ENCODE assay signal across 1 cellular context in the genomic region with DNA sequence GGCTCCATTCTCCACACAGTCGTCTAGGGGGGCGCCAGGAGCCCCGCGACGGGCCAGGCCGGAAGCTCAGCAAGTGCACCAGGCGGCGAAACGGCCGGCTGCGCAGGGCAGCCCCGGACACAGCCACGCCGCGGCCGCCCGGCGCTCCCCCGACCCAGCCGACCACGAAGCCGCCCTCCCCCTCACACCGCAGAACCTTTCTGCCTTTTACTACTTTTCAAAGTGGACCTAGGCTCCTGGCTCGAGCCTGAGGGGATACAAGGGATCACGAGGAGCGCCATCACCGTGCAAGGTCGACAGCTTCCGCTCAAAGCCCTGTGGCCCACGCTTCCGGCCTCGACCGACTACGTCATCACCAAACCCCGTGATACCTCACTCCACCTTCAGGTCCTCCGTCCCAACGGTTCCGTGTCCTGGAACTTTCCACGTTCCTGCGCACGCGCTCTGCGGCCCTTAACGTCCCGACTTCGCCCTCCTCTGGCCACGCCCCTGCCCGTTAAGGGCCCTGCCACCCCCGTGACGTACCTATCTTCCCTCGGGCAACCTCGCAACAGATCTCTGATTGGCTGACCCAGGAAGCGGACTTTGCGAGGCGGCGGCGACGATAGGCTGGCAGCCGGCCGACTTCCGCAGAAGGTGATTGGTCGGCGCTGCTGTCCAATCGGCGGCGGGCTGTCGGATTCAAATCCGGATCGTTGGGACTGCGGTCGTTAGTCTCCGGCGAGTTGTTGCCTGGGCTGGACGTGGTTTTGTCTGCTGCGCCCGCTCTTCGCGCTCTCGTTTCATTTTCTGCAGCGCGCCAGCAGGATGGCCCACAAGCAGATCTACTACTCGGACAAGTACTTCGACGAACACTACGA.
TF ChIP-seq lines count a peak whose summit lies in the region.

A gene (plus strand): TSS at position 710 of the 860 bp plus-strand sequence. CDS start 98 bp downstream, at position 808.

TF ChIP-seq in HepG2, 621 proteins besides CTCF, POLR2A, EP300 and RAD21 (continued from another document and continues in another):
- TF ChIP-seq, protein P1, sequence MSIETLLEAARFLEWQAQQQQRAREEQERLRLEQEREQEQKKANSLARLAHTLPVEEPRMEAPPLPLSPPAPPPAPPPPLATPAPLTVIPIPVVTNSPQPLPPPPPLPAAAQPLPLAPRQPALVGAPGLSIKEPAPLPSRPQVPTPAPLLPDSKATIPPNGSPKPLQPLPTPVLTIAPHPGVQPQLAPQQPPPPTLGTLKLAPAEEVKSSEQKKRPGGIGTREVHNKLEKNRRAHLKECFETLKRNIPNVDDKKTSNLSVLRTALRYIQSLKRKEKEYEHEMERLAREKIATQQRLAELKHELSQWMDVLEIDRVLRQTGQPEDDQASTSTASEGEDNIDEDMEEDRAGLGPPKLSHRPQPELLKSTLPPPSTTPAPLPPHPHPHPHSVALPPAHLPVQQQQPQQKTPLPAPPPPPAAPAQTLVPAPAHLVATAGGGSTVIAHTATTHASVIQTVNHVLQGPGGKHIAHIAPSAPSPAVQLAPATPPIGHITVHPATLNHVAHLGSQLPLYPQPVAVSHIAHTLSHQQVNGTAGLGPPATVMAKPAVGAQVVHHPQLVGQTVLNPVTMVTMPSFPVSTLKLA (IDR thresholded peaks at IDR 0.05) = peak; percentile 69
- 0 out of 2 replicates have a peak, but pooled peaks have one; percentile 35 for TF ChIP-seq ZNF605 (CRISPR knock-in tag; IDR thresholded peaks at IDR 0.05)
- TF ChIP-seq ADNP (CRISPR knock-in tag; IDR thresholded peaks at IDR 0.05) = no peak
- no peak for TF ChIP-seq ZNF841 (CRISPR knock-in tag; IDR thresholded peaks at IDR 0.05; ENCODE audit: borderline replicate concordance)
- TF ChIP-seq, protein P2, sequence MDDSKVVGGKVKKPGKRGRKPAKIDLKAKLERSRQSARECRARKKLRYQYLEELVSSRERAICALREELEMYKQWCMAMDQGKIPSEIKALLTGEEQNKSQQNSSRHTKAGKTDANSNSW (CRISPR knock-in tag; IDR thresholded peaks at IDR 0.05; ENCODE audit: borderline replicate concordance) = peak; percentile 84; the same call in 1 of the 2 replicates
- TF ChIP-seq, protein P3, sequence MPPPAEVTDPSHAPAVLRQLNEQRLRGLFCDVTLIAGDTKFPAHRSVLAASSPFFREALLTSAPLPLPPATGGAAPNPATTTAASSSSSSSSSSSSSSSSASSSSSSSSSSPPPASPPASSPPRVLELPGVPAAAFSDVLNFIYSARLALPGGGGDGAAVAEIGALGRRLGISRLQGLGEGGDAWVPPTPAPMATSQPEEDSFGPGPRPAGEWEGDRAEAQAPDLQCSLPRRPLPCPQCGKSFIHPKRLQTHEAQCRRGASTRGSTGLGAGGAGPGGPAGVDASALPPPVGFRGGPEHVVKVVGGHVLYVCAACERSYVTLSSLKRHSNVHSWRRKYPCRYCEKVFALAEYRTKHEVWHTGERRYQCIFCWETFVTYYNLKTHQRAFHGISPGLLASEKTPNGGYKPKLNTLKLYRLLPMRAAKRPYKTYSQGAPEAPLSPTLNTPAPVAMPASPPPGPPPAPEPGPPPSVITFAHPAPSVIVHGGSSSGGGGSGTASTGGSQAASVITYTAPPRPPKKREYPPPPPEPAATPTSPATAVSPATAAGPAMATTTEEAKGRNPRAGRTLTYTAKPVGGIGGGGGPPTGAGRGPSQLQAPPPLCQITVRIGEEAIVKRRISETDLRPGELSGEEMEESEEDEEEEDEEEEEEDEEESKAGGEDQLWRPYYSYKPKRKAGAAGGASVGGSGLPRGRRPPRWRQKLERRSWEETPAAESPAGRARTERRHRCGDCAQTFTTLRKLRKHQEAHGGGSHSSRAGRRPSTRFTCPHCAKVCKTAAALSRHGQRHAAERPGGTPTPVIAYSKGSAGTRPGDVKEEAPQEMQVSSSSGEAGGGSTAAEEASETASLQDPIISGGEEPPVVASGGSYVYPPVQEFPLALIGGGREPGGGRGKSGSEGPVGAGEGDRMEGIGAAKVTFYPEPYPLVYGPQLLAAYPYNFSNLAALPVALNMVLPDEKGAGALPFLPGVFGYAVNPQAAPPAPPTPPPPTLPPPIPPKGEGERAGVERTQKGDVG (CRISPR knock-in tag; IDR thresholded peaks at IDR 0.05; ENCODE audit: borderline replicate concordance) = no peak
- no peak for TF ChIP-seq TSC22D2 (CRISPR knock-in tag; IDR thresholded peaks at IDR 0.05; ENCODE audit: borderline replicate concordance)
- TF ChIP-seq, protein P4, sequence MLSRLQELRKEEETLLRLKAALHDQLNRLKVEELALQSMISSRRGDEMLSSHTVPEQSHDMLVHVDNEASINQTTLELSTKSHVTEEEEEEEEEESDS (CRISPR knock-in tag; IDR thresholded peaks at IDR 0.05; ENCODE audit: borderline replicate concordance) = no peak; the same call in 1 of the 2 replicates
- peak; percentile 26 for TF ChIP-seq TEAD3 (CRISPR knock-in tag; optimal IDR thresholded peaks at IDR 0.05; ENCODE audit: borderline replicate concordance)
- TF ChIP-seq REL (CRISPR knock-in tag; conservative IDR thresholded peaks at IDR 0.05) = 0 out of 2 replicates have a peak, but pooled peaks have one; percentile 60
- TF ChIP-seq, protein P5, sequence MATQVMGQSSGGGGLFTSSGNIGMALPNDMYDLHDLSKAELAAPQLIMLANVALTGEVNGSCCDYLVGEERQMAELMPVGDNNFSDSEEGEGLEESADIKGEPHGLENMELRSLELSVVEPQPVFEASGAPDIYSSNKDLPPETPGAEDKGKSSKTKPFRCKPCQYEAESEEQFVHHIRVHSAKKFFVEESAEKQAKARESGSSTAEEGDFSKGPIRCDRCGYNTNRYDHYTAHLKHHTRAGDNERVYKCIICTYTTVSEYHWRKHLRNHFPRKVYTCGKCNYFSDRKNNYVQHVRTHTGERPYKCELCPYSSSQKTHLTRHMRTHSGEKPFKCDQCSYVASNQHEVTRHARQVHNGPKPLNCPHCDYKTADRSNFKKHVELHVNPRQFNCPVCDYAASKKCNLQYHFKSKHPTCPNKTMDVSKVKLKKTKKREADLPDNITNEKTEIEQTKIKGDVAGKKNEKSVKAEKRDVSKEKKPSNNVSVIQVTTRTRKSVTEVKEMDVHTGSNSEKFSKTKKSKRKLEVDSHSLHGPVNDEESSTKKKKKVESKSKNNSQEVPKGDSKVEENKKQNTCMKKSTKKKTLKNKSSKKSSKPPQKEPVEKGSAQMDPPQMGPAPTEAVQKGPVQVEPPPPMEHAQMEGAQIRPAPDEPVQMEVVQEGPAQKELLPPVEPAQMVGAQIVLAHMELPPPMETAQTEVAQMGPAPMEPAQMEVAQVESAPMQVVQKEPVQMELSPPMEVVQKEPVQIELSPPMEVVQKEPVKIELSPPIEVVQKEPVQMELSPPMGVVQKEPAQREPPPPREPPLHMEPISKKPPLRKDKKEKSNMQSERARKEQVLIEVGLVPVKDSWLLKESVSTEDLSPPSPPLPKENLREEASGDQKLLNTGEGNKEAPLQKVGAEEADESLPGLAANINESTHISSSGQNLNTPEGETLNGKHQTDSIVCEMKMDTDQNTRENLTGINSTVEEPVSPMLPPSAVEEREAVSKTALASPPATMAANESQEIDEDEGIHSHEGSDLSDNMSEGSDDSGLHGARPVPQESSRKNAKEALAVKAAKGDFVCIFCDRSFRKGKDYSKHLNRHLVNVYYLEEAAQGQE (IDR thresholded peaks at IDR 0.05; ENCODE audit: borderline replicate concordance in 1 of 2, low read depth in 1 of 2, low read length in 2 of 2) = peak in 1 of 2 experiments; percentile 40; a peak in 1 of 4 replicates
- TF ChIP-seq, protein P6, sequence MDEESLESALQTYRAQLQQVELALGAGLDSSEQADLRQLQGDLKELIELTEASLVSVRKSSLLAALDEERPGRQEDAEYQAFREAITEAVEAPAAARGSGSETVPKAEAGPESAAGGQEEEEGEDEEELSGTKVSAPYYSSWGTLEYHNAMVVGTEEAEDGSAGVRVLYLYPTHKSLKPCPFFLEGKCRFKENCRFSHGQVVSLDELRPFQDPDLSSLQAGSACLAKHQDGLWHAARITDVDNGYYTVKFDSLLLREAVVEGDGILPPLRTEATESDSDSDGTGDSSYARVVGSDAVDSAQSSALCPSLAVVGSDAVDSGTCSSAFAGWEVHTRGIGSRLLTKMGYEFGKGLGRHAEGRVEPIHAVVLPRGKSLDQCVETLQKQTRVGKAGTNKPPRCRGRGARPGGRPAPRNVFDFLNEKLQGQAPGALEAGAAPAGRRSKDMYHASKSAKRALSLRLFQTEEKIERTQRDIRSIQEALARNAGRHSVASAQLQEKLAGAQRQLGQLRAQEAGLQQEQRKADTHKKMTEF (CRISPR knock-in tag; IDR thresholded peaks at IDR 0.05) = peak; percentile 81
- no peak for TF ChIP-seq CENPX (CRISPR knock-in tag; IDR thresholded peaks at IDR 0.05)
- TF ChIP-seq, protein P7, sequence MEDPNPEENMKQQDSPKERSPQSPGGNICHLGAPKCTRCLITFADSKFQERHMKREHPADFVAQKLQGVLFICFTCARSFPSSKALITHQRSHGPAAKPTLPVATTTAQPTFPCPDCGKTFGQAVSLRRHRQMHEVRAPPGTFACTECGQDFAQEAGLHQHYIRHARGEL (CRISPR knock-in tag; IDR thresholded peaks at IDR 0.05) = no peak
- TF ChIP-seq MEIS2 (CRISPR knock-in tag; IDR thresholded peaks at IDR 0.05) = peak; percentile 64
- TF ChIP-seq, protein P8, sequence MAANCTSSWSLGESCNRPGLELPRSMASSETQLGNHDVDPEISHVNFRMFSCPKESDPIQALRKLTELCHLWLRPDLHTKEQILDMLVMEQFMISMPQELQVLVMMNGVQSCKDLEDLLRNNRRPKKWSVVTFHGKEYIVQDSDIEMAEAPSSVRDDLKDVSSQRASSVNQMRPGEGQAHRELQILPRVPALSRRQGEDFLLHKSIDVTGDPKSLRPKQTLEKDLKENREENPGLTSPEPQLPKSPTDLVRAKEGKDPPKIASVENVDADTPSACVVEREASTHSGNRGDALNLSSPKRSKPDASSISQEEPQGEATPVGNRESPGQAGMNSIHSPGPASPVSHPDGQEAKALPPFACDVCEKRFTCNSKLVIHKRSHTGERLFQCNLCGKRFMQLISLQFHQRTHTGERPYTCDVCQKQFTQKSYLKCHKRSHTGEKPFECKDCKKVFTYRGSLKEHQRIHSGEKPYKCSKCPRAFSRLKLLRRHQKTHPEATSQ (CRISPR knock-in tag; IDR thresholded peaks at IDR 0.05; ENCODE audit: borderline replicate concordance) = no peak
- peak; percentile 59; the same call in 1 of the 2 replicates for TF ChIP-seq ZNF709 (CRISPR knock-in tag; IDR thresholded peaks at IDR 0.05)
- TF ChIP-seq YEATS2 (CRISPR knock-in tag; IDR thresholded peaks at IDR 0.05; ENCODE audit: borderline replicate concordance) = peak; percentile 63; the same call in 1 of the 2 replicates
- peak; percentile 82 for TF ChIP-seq ZNF350 (CRISPR knock-in tag; IDR thresholded peaks at IDR 0.05; ENCODE audit: borderline replicate concordance, low read depth)
- TF ChIP-seq, protein P9, sequence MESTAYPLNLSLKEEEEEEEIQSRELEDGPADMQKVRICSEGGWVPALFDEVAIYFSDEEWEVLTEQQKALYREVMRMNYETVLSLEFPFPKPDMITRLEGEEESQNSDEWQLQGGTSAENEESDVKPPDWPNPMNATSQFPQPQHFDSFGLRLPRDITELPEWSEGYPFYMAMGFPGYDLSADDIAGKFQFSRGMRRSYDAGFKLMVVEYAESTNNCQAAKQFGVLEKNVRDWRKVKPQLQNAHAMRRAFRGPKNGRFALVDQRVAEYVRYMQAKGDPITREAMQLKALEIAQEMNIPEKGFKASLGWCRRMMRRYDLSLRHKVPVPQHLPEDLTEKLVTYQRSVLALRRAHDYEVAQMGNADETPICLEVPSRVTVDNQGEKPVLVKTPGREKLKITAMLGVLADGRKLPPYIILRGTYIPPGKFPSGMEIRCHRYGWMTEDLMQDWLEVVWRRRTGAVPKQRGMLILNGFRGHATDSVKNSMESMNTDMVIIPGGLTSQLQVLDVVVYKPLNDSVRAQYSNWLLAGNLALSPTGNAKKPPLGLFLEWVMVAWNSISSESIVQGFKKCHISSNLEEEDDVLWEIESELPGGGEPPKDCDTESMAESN (CRISPR knock-in tag; conservative IDR thresholded peaks at IDR 0.05) = peak; percentile 86
- TF ChIP-seq ZNF432 (CRISPR knock-in tag; IDR thresholded peaks at IDR 0.05; ENCODE audit: borderline replicate concordance) = no peak
- no peak for TF ChIP-seq ZSCAN20 (CRISPR knock-in tag; IDR thresholded peaks at IDR 0.05; ENCODE audit: borderline replicate concordance)
- TF ChIP-seq, protein P10, sequence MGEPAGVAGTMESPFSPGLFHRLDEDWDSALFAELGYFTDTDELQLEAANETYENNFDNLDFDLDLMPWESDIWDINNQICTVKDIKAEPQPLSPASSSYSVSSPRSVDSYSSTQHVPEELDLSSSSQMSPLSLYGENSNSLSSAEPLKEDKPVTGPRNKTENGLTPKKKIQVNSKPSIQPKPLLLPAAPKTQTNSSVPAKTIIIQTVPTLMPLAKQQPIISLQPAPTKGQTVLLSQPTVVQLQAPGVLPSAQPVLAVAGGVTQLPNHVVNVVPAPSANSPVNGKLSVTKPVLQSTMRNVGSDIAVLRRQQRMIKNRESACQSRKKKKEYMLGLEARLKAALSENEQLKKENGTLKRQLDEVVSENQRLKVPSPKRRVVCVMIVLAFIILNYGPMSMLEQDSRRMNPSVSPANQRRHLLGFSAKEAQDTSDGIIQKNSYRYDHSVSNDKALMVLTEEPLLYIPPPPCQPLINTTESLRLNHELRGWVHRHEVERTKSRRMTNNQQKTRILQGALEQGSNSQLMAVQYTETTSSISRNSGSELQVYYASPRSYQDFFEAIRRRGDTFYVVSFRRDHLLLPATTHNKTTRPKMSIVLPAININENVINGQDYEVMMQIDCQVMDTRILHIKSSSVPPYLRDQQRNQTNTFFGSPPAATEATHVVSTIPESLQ (CRISPR knock-in tag; conservative IDR thresholded peaks at IDR 0.05) = no peak
- no peak for TF ChIP-seq ESRRA (CRISPR knock-in tag; IDR thresholded peaks at IDR 0.05; ENCODE audit: low read depth)
- TF ChIP-seq MZF1 (CRISPR knock-in tag; IDR thresholded peaks at IDR 0.05; ENCODE audit: borderline replicate concordance) = no peak
- peak; percentile 35; the same call in 1 of the 2 replicates for TF ChIP-seq MTA1 (CRISPR knock-in tag; IDR thresholded peaks at IDR 0.05; ENCODE audit: borderline replicate concordance)
- TF ChIP-seq, protein P11, sequence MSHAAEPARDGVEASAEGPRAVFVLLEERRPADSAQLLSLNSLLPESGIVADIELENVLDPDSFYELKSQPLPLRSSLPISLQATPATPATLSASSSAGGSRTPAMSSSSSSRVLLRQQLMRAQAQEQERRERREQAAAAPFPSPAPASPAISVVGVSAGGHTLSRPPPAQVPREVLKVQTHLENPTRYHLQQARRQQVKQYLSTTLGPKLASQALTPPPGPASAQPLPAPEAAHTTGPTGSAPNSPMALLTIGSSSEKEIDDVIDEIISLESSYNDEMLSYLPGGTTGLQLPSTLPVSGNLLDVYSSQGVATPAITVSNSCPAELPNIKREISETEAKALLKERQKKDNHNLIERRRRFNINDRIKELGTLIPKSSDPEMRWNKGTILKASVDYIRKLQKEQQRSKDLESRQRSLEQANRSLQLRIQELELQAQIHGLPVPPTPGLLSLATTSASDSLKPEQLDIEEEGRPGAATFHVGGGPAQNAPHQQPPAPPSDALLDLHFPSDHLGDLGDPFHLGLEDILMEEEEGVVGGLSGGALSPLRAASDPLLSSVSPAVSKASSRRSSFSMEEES (CRISPR knock-in tag; IDR thresholded peaks at IDR 0.05) = peak; percentile 95
- 0 out of 2 replicates have a peak, but pooled peaks have one; percentile 50 for TF ChIP-seq ATAD3A (CRISPR knock-in tag; IDR thresholded peaks at IDR 0.05)
- TF ChIP-seq KDM4B (CRISPR knock-in tag; IDR thresholded peaks at IDR 0.05) = peak; percentile 33; the same call in 1 of the 2 replicates
- TF ChIP-seq ZNF792 (CRISPR knock-in tag; IDR thresholded peaks at IDR 0.05) = 0 out of 2 replicates have a peak, but pooled peaks have one; percentile 14
- TF ChIP-seq ZNF772 (CRISPR knock-in tag; IDR thresholded peaks at IDR 0.05) = peak; percentile 67; the same call in 1 of the 2 replicates
- TF ChIP-seq, protein P12, sequence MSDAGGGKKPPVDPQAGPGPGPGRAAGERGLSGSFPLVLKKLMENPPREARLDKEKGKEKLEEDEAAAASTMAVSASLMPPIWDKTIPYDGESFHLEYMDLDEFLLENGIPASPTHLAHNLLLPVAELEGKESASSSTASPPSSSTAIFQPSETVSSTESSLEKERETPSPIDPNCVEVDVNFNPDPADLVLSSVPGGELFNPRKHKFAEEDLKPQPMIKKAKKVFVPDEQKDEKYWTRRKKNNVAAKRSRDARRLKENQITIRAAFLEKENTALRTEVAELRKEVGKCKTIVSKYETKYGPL (CRISPR knock-in tag; IDR thresholded peaks at IDR 0.05) = no peak
- TF ChIP-seq SP2 (CRISPR knock-in tag; IDR thresholded peaks at IDR 0.05) = peak; percentile 60
